Comparison of ENCODE assay signal across 17 cellular contexts in genomic region chr13:74929436-74929835, GRCh38.
DNase-seq lines count a peak whose midpoint lies in the region; ATAC-seq and TF ChIP-seq lines count a peak whose summit lies in the region.
"Had no signal": no experiment of that assay in that cellular context is flagged by ENCODE, and none has a peak within 500 bp of the region (broad histone marks: within the 10 kb centered on the region; RNA-seq: fewer than 3 reads in every experiment).

No MANE protein-coding gene starts in this region.

- no peak for DNase-seq in SK-N-SH
- peak; percentile 58 for DNase-seq in adipocyte (ENCODE audit: low read depth)
- DNase-seq in fibroblast of peridontal ligament (ENCODE audit: extremely low read depth), result peak; percentile 62
- no peak for DNase-seq in GM23248
- no peak for DNase-seq in foreskin keratinocyte
- DNase-seq in NCI-H2081 treated with DMSO at 0.1 percent for 48 hours (lab: John Stamatoyannopoulos, UW), result no peak
- DNase-seq: 8988T, DND-41, GOT3, Karpas-422, NCI-H187, NCI-H2107, NCI-H510A had no signal

- H3K9ac ChIP-seq in SK-N-SH (no peak overlapping the region), adipocyte (ENCODE audit: low read length) (no peak overlapping the region), GM23248 (no peak overlapping the region)

- H3K4me3 ChIP-seq in SK-N-SH (ENCODE audit: low read depth in 2 of 2, low read length in 1 of 2) (no peak overlapping the region), adipocyte (ENCODE audit: low read length) (no peak overlapping the region), GM23248 (no peak overlapping the region)

- H3K4me1 ChIP-seq in SK-N-SH (ENCODE audit: control insufficient read depth in 1 of 2, insufficient read depth in 2 of 2, low read depth in 1 of 2, low read length in 1 of 2) (peaks cover 0 to 9% of the 10 kb centered on the region in 2 experiments; a peak in 2 of 4 replicates), adipocyte (ENCODE audit: control insufficient read depth, insufficient read depth, low read length) (peaks cover 14% of the 10 kb centered on the region), GM23248 (ENCODE audit: insufficient read depth) (peaks cover 19% of the 10 kb centered on the region), foreskin keratinocyte (no peaks in the 10 kb centered on the region)

- POLR2A ChIA-PET in SK-N-SH (lab: Yijun Ruan, JAX), result no interaction called here

- H4K20me1 ChIP-seq in SK-N-SH (ENCODE audit: insufficient read depth) (no peaks in the 10 kb centered on the region), GM23248 (ENCODE audit: insufficient read depth) (no peaks in the 10 kb centered on the region)

- no peaks in the 10 kb centered on the region for H3K9me3 ChIP-seq in SK-N-SH
- peaks cover 18% of the 10 kb centered on the region for H3K9me3 ChIP-seq in adipocyte (ENCODE audit: control insufficient read depth, low read length)
- no peaks in the 10 kb centered on the region for H3K9me3 ChIP-seq in GM23248 (ENCODE audit: low read depth)

- no peak overlapping the region for H2AFZ ChIP-seq in SK-N-SH (ENCODE audit: low read depth)
- no peak overlapping the region for H2AFZ ChIP-seq in GM23248

- TF ChIP-seq EP300 in SK-N-SH (IDR thresholded peaks at IDR 0.05; ENCODE audit: borderline replicate concordance in 1 of 2, low read depth in 1 of 2, low read length in 1 of 2), result no peak

- no peak for TF ChIP-seq RAD21 in SK-N-SH (IDR thresholded peaks at IDR 0.05; ENCODE audit: low read length)

- 54% methylated on average over 2 of the region's 2 CpGs for WGBS in SK-N-SH (ENCODE audit: low lambda C conversion rate)
- WGBS in GM23248 (ENCODE audit: low coverage in 1 of 2, low lambda C conversion rate in 2 of 2, missing lambda C conversion rate in 2 of 2), 2 experiments, result 8 to 11% methylated on average over 2 of the region's 2 CpGs

- H3F3A ChIP-seq in SK-N-SH (replicated peaks; ENCODE audit: insufficient read depth) (peaks cover 6% of the 10 kb centered on the region), GM23248 (ENCODE audit: insufficient read depth) (peaks cover 10% of the 10 kb centered on the region; the same call in 1 of the 2 replicates)

- H3K27me3 ChIP-seq in SK-N-SH (ENCODE audit: insufficient read depth), result no peaks in the 10 kb centered on the region
- no peaks in the 10 kb centered on the region for H3K27me3 ChIP-seq in adipocyte (replicated peaks; ENCODE audit: control insufficient read depth, insufficient read depth, low read length)
- H3K27me3 ChIP-seq in GM23248 (replicated peaks; ENCODE audit: insufficient read depth), result no peaks in the 10 kb centered on the region
- no peaks in the 10 kb centered on the region for H3K27me3 ChIP-seq in foreskin keratinocyte

- H3K27ac ChIP-seq in SK-N-SH (ENCODE audit: low read depth in 2 of 2, low read length in 1 of 2) (peak overlapping the region in 1 of 2 experiments; percentile 5; a peak in 1 of 4 replicates), GM23248 (no peak overlapping the region), foreskin keratinocyte (no peak overlapping the region)

- H3K9me2 ChIP-seq in SK-N-SH (no peaks in the 10 kb centered on the region), GM23248 (ENCODE audit: insufficient read depth) (peaks cover 3% of the 10 kb centered on the region; the same call in 1 of the 2 replicates)

- ATAC-seq in SK-N-SH treated with all-trans-retinoic acid at 6 μM for 48 hours, result no peak
- ATAC-seq in foreskin keratinocyte, result no peak
- ATAC-seq in HG03280 (IDR thresholded peaks at IDR 0.05; ENCODE audit: unreplicated experiment), result no peak
- ATAC-seq: HCT116, Panc1 had no signal

- no peak for TF ChIP-seq CTCF in SK-N-SH (IDR thresholded peaks at IDR 0.05)
- TF ChIP-seq CTCF in foreskin keratinocyte (conservative IDR thresholded peaks at IDR 0.05), result no peak

- in situ Hi-C loops in GM23248 (cut with MboI), result no loop called here

- H3K79me2 ChIP-seq in SK-N-SH (ENCODE audit: insufficient read depth) (no peaks in the 10 kb centered on the region), GM23248 (ENCODE audit: insufficient read depth) (no peaks in the 10 kb centered on the region)

- CTCF ChIA-PET in SK-N-SH (lab: Yijun Ruan, JAX), result interaction anchor here (1.5 kb wide), 1 partner anchor 37 kb away, joined by 3 read pairs; no protein-coding TSS in a partner anchor

- H3K36me3 ChIP-seq in SK-N-SH (replicated peaks in 1 of 2; ENCODE audit: control insufficient read depth in 1 of 2, insufficient read depth in 2 of 2, low read length in 1 of 2), result no peaks in the 10 kb centered on the region
- no peaks in the 10 kb centered on the region for H3K36me3 ChIP-seq in adipocyte (ENCODE audit: control insufficient read depth, insufficient read depth, low read length, severe bottlenecking)
- no peaks in the 10 kb centered on the region for H3K36me3 ChIP-seq in GM23248 (ENCODE audit: low read depth)

- H3K4me2 ChIP-seq in SK-N-SH (no peak overlapping the region), GM23248 (ENCODE audit: unreplicated experiment) (no peak overlapping the region)

TF ChIP-seq in SK-N-SH, 30 proteins besides CTCF, POLR2A, EP300 and RAD21:
- TF ChIP-seq PBX3 (IDR thresholded peaks at IDR 0.05), result no peak
- 0 out of 2 replicates have a peak, but pooled peaks have one; percentile 8 for TF ChIP-seq TCF12 (IDR thresholded peaks at IDR 0.05)
- no peak for TF ChIP-seq ZBTB33 (IDR thresholded peaks at IDR 0.05; ENCODE audit: borderline replicate concordance, low read depth)
- no peak for TF ChIP-seq RXRA (IDR thresholded peaks at IDR 0.05; ENCODE audit: borderline replicate concordance, low read depth)
- TF ChIP-seq YY1 (IDR thresholded peaks at IDR 0.05; ENCODE audit: low read depth), result no peak
TF ChIP-seq in SK-N-SH: peak in this region for 1.

TF ChIP-seq in SK-N-SH treated with all-trans-retinoic acid at 6 μM for 48 hours, 23 proteins besides CTCF, POLR2A, EP300 and RAD21:
- TF ChIP-seq RARB (CRISPR knock-in tag; IDR thresholded peaks at IDR 0.05) (no peak), ISL1 (CRISPR knock-in tag; IDR thresholded peaks at IDR 0.05) (no peak), PPARA (CRISPR knock-in tag; IDR thresholded peaks at IDR 0.05; ENCODE audit: borderline replicate concordance) (no peak), OSR1 (CRISPR knock-in tag; IDR thresholded peaks at IDR 0.05) (no peak), TCF4 (CRISPR knock-in tag; IDR thresholded peaks at IDR 0.05; ENCODE audit: borderline replicate concordance) (no peak), ZNF70 (CRISPR knock-in tag; IDR thresholded peaks at IDR 0.05) (no peak), CSDC2 (CRISPR knock-in tag; IDR thresholded peaks at IDR 0.05) (no peak), TSHZ2 (CRISPR knock-in tag; IDR thresholded peaks at IDR 0.05) (no peak)

Comparison
In these comparisons a context has a peak if more than half of its experiments do, and no peak if none do; other contexts are left out.
1. DNase-seq: peak in adipocyte (single experiment) and fibroblast of peridontal ligament (single experiment); none in SK-N-SH (single experiment), GM23248 (single experiment), foreskin keratinocyte (0 of 2) and NCI-H2081 treated with DMSO at 0.1 percent for 48 hours (single experiment).